Comparison of ENCODE assay signal across 17 cellular contexts in the genomic region with DNA sequence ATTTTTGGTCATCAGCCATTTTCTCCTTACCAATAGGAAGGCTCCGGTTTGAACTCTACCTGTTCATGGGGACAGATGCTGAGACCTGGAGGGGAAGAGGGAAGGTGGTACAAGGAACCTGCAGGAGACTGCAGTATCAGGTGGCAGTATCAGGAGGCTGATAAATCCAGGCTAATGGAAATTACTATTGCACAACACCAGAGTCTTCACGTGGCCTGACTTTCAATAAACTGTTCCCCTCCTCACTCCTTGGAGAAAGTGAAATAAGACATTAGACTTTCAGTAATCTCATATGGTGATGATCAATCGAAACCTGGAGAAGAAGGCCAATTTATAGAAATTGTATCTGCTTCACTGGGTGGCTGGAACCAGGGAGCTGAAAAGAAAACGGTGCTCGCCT. TPM values are rescaled to one million over a fixed set of nuclear protein-coding genes. Genes with fewer than 3 reads are reported as not detected.
DNase-seq lines count a peak whose midpoint lies in the region; ATAC-seq and TF ChIP-seq lines count a peak whose summit lies in the region.
"Had no signal": no experiment of that assay in that cellular context is flagged by ENCODE, and none has a peak within 500 bp of the region (broad histone marks: within the 10 kb centered on the region; RNA-seq: fewer than 3 reads in every experiment).

No MANE protein-coding gene starts in this region.

- POLR2A ChIA-PET in WTC11 (lab: Charles Lee), result no interaction called here

- ATAC-seq in WTC11 (no peak), HG02798 (IDR thresholded peaks at IDR 0.05; ENCODE audit: poor library complexity, unreplicated experiment) (no peak)

- H3K4me3 ChIP-seq in HAP-1 (peak overlapping the region; percentile 47; the same call in 1 of the 2 replicates), iPS-18c (ENCODE audit: insufficient read depth, low read depth, low read length) (0 out of 2 replicates have a peak overlapping the region, but pooled peaks have one; percentile 0)

- H3K4me3 Mint-ChIP-seq in WTC11 (peak overlapping the region; percentile 78), type B pancreatic cell (peak overlapping the region; percentile 45)

- H3K27me3 Mint-ChIP-seq in WTC11 (ENCODE audit: low read depth) (peaks cover 33% of the 10 kb centered on the region), type B pancreatic cell (peaks cover 2% of the 10 kb centered on the region)

- H3K4me1 Mint-ChIP-seq in WTC11 (peaks cover 59% of the 10 kb centered on the region), type B pancreatic cell (ENCODE audit: unreplicated experiment) (peaks cover 19% of the 10 kb centered on the region)

- no peaks in the 10 kb centered on the region for H3K27me3 ChIP-seq in HAP-1 (ENCODE audit: low read depth)

- H3K9me3 ChIP-seq in HAP-1 (no peaks in the 10 kb centered on the region), iPS-18c (ENCODE audit: control insufficient read depth, insufficient read depth, low read length) (peaks cover 9% of the 10 kb centered on the region)

- TF ChIP-seq CTCF in WTC11 (IDR thresholded peaks at IDR 0.05) (no peak), type B pancreatic cell (conservative IDR thresholded peaks at IDR 0.05) (no peak)

- DNase-seq in HAP-1 (ENCODE audit: low spot score in 2 of 2), result no peak
- DNase-seq in WTC11 (ENCODE audit: low spot score), result no peak
- DNase-seq in type B pancreatic cell (ENCODE audit: extremely low spot score, unreplicated experiment), result no peak
- no peak for DNase-seq in NAMALWA (ENCODE audit: low spot score)
- no peak for DNase-seq in HuH-7.5 (ENCODE audit: low spot score)
- DNase-seq: AML-193, DMS79 treated with DMSO at 0.1 percent for 48 hours, Kasumi-1, NCI-H1105, NCI-H2081, NCI-H446 treated with DMSO at 0.1 percent for 48 hours, NCI-H69, Right ventricle myocardium superior, SW 1271 had no signal

- H3K27ac Mint-ChIP-seq in WTC11 (no peak overlapping the region), type B pancreatic cell (no peak overlapping the region)
- H3K27ac Mint-ChIP-seq: IgD-negative memory B cell had no signal

- H3K9me3 Mint-ChIP-seq in WTC11 (no peaks in the 10 kb centered on the region), type B pancreatic cell (no peaks in the 10 kb centered on the region)
- H3K9me3 Mint-ChIP-seq: IgD-negative memory B cell had no signal

- H3K4me1 ChIP-seq in HAP-1, result peaks cover 32% of the 10 kb centered on the region

- in situ Hi-C loops in HAP-1 (cut with MboI; ENCODE audit: low sequenced_read_pairs), result no loop called here

- CTCF ChIA-PET in WTC11 (lab: Charles Lee), result interaction anchor here (1.3 to 1.8 kb wide), 2 partner anchors 12 to 25 kb away, joined by 5 read pairs; no protein-coding TSS in a partner anchor

- H3K36me3 Mint-ChIP-seq in WTC11 (no peaks in the 10 kb centered on the region), type B pancreatic cell (peaks cover 3% of the 10 kb centered on the region)

- H3K36me3 ChIP-seq in HAP-1 (replicated peaks), result peaks cover 11% of the 10 kb centered on the region

TF ChIP-seq in WTC11, 78 proteins besides CTCF, POLR2A, EP300 and RAD21:
- no peak for TF ChIP-seq ZNF423 (CRISPR knock-in tag; IDR thresholded peaks at IDR 0.05)
- TF ChIP-seq NFATC4 (CRISPR knock-in tag; IDR thresholded peaks at IDR 0.05), result no peak
- TF ChIP-seq, protein P1, sequence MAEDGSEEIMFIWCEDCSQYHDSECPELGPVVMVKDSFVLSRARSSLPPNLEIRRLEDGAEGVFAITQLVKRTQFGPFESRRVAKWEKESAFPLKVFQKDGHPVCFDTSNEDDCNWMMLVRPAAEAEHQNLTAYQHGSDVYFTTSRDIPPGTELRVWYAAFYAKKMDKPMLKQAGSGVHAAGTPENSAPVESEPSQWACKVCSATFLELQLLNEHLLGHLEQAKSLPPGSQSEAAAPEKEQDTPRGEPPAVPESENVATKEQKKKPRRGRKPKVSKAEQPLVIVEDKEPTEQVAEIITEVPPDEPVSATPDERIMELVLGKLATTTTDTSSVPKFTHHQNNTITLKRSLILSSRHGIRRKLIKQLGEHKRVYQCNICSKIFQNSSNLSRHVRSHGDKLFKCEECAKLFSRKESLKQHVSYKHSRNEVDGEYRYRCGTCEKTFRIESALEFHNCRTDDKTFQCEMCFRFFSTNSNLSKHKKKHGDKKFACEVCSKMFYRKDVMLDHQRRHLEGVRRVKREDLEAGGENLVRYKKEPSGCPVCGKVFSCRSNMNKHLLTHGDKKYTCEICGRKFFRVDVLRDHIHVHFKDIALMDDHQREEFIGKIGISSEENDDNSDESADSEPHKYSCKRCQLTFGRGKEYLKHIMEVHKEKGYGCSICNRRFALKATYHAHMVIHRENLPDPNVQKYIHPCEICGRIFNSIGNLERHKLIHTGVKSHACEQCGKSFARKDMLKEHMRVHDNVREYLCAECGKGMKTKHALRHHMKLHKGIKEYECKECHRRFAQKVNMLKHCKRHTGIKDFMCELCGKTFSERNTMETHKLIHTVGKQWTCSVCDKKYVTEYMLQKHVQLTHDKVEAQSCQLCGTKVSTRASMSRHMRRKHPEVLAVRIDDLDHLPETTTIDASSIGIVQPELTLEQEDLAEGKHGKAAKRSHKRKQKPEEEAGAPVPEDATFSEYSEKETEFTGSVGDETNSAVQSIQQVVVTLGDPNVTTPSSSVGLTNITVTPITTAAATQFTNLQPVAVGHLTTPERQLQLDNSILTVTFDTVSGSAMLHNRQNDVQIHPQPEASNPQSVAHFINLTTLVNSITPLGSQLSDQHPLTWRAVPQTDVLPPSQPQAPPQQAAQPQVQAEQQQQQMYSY (CRISPR knock-in tag; IDR thresholded peaks at IDR 0.05), result no peak
- TF ChIP-seq, protein P2, sequence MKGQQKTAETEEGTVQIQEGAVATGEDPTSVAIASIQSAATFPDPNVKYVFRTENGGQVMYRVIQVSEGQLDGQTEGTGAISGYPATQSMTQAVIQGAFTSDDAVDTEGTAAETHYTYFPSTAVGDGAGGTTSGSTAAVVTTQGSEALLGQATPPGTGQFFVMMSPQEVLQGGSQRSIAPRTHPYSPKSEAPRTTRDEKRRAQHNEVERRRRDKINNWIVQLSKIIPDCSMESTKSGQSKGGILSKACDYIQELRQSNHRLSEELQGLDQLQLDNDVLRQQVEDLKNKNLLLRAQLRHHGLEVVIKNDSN (CRISPR knock-in tag; IDR thresholded peaks at IDR 0.05), result no peak
- no peak for TF ChIP-seq TEAD4 (CRISPR knock-in tag; IDR thresholded peaks at IDR 0.05)

RNA-seq across cellular contexts. Expression of a gene that starts 46.2 kb away (rescaled TPM):
- total RNA-seq in WTC11 (2021) (41.1 to 44.5 TPM (median 43.1 TPM) in 3 replicates), type B pancreatic cell (ENCODE audit: low replicate concordance) (27.2 and 37.3 TPM in 2 replicates)
